ENCODE assay signal across 25 cellular contexts in genomic region chr20:4891364-4891763, GRCh38.
DNase-seq lines count a peak whose midpoint lies in the region; ATAC-seq, FAIRE-seq and TF ChIP-seq lines count a peak whose summit lies in the region.
"Had no signal": no experiment of that assay in that cellular context is flagged by ENCODE, and none has a peak within 500 bp of the region (broad histone marks: within the 10 kb centered on the region; RNA-seq: fewer than 3 reads in every experiment).

No MANE protein-coding gene starts in this region.

- H3K4me1 ChIP-seq in HEK293 (ENCODE audit: control insufficient read depth, insufficient read depth, low read length) (no peaks in the 10 kb centered on the region), H1 (replicated peaks in 1 of 4; ENCODE audit: control insufficient read depth in 3 of 4, insufficient read depth in 4 of 4, low read length in 3 of 4) (peaks cover 0 to 6% (median 5%) of the 10 kb centered on the region in 4 experiments; a peak in 5 of 7 replicates)
- H3K4me1 ChIP-seq: Caco-2 had no signal

- no peak overlapping the region for H3K14ac ChIP-seq in H1 (ENCODE audit: insufficient read length)

- no peak for ATAC-seq in activated T-cell treated with anti-CD3 and anti-CD28 coated beads, Interleukin-2, amount 50 U/mL, for 72 hours (replicated peaks in 1 of 2)
- ATAC-seq: CD8-positive, alpha-beta T cell; HCT116 had no signal

- no peak overlapping the region for H3K9ac ChIP-seq in H1 (replicated peaks in 1 of 4; ENCODE audit: extremely low read depth in 1 of 4, low read depth in 3 of 4, low read length in 3 of 4)
- H3K9ac ChIP-seq: BLaER1, GM23248 had no signal

- H3K36me3 ChIP-seq in HEK293 (ENCODE audit: control insufficient read depth in 2 of 2, insufficient read depth in 1 of 2, low read length in 2 of 2): peaks cover 12 to 61% of the 10 kb centered on the region in 2 experiments; a peak in 2 of 3 replicates
- no peaks in the 10 kb centered on the region; a peak in 1 of 8 replicates for H3K36me3 ChIP-seq in H1 (ENCODE audit: control insufficient read depth in 2 of 4, insufficient read depth in 4 of 4, low read length in 3 of 4)

- no peaks in the 10 kb centered on the region; the same call in 1 of the 2 replicates for H3K23me2 ChIP-seq in H1 (ENCODE audit: low read depth, low read length)

- no peak overlapping the region for H3K56ac ChIP-seq in H1 (replicated peaks; ENCODE audit: insufficient read length, low read depth, low read length)

- H2BK15ac ChIP-seq in H1 (ENCODE audit: low read length): no peak overlapping the region

- H3K79me2 ChIP-seq in H1 (ENCODE audit: control insufficient read depth in 1 of 2, insufficient read depth in 2 of 2, low read length in 2 of 2): no peaks in the 10 kb centered on the region

- H3K23ac ChIP-seq in H1 (ENCODE audit: insufficient read length): no peak overlapping the region

- POLR2A ChIA-PET in HEK293 (lab: Yijun Ruan, JAX): no interaction called here
- POLR2A ChIA-PET in H1 (lab: Charles Lee; ENCODE audit: partially characterized antibody): no interaction called here

- 0 out of 2 replicates have a peak overlapping the region, but pooled peaks have one; percentile 8 for H2AK5ac ChIP-seq in H1 (ENCODE audit: low read depth, low read length)

- H3K27me3 ChIP-seq in H1 (replicated peaks in 1 of 4; ENCODE audit: control insufficient read depth in 3 of 4, extremely low read depth in 1 of 4, insufficient read depth in 3 of 4, low read length in 3 of 4): no peaks in the 10 kb centered on the region
- H3K27me3 ChIP-seq: BLaER1 had no signal

- peak overlapping the region in 2 of 3 experiments; percentile 60 to 82 for H3K27ac Mint-ChIP-seq in nephron
- no peak overlapping the region for H3K27ac Mint-ChIP-seq in activated T-cell treated with anti-CD3 and anti-CD28 coated beads, Interleukin-2, amount 50 U/mL, for 72 hours
- H3K27ac Mint-ChIP-seq: B cell; CD8-positive, alpha-beta T cell; H9; HFFc6 had no signal

- H4K8ac ChIP-seq in H1 (ENCODE audit: extremely low read depth, insufficient read depth, low read length): no peak overlapping the region; the same call in 1 of the 2 replicates

- H3K27me3 Mint-ChIP-seq in nephron (ENCODE audit: low read depth): no peaks in the 10 kb centered on the region
- H3K27me3 Mint-ChIP-seq in activated T-cell treated with anti-CD3 and anti-CD28 coated beads, Interleukin-2, amount 50 U/mL, for 72 hours (ENCODE audit: low read depth): no peaks in the 10 kb centered on the region
- H3K27me3 Mint-ChIP-seq: B cell; CD4-positive, CD25-positive, alpha-beta regulatory T cell had no signal

- H3K4me1 Mint-ChIP-seq in nephron: peaks cover 5% of the 10 kb centered on the region
- peaks cover under 1% of the 10 kb centered on the region for H3K4me1 Mint-ChIP-seq in activated T-cell treated with anti-CD3 and anti-CD28 coated beads, Interleukin-2, amount 50 U/mL, for 72 hours (ENCODE audit: low read depth)

- peaks cover 16% of the 10 kb centered on the region for H3K36me3 Mint-ChIP-seq in nephron (ENCODE audit: low read depth)
- peaks cover 0 to 2% of the 10 kb centered on the region in 2 donors for H3K36me3 Mint-ChIP-seq in activated T-cell treated with anti-CD3 and anti-CD28 coated beads, Interleukin-2, amount 50 U/mL, for 72 hours (ENCODE audit: insufficient read depth in 2 of 2)

- H3K4me2 ChIP-seq in H1 (ENCODE audit: insufficient read depth in 1 of 2, low read depth in 2 of 2, low read length in 2 of 2): no peak overlapping the region
- H3K4me2 ChIP-seq: BLaER1 had no signal

- peaks cover 2% of the 10 kb centered on the region; the same call in 1 of the 2 replicates for H3K79me1 ChIP-seq in H1 (ENCODE audit: low read depth, low read length)

- no peaks in the 10 kb centered on the region for H3K9me3 Mint-ChIP-seq in nephron
- H3K9me3 Mint-ChIP-seq in activated T-cell treated with anti-CD3 and anti-CD28 coated beads, Interleukin-2, amount 50 U/mL, for 72 hours: no peaks in the 10 kb centered on the region
- H3K9me3 Mint-ChIP-seq: CD4-positive, CD25-positive, alpha-beta regulatory T cell; CD8-positive, alpha-beta T cell; H9; HFFc6 had no signal

- no peak overlapping the region for H3K18ac ChIP-seq in H1 (ENCODE audit: extremely low read depth, low read length)

- no peak overlapping the region for H3K4me3 Mint-ChIP-seq in nephron
- no peak overlapping the region for H3K4me3 Mint-ChIP-seq in activated T-cell treated with anti-CD3 and anti-CD28 coated beads, Interleukin-2, amount 50 U/mL, for 72 hours
- H3K4me3 Mint-ChIP-seq: B cell; CD4-positive, CD25-positive, alpha-beta regulatory T cell; CD8-positive, alpha-beta T cell; H9; HFFc6 had no signal

- H3K27ac ChIP-seq in HEK293 (ENCODE audit: extremely low read depth, low read depth, low read length): no peak overlapping the region
- H3K27ac ChIP-seq in H1 (ENCODE audit: low read depth, low read length): no peak overlapping the region
- H3K27ac ChIP-seq: 22Rv1, BLaER1, C4-2B, GM23248 had no signal

- WGBS in H1 (ENCODE audit: extremely low coverage in 1 of 2, insufficient coverage in 1 of 2, insufficient read length in 1 of 2, insufficient replicate concordance in 2 of 2, low coverage in 1 of 2, low lambda C conversion rate in 2 of 2, missing lambda C conversion rate in 1 of 2), 2 experiments: 86% methylated on average over 7 of the region's 7 CpGs; no CpG with 5 or more reads in 1 of the 2 experiments

- H2AFZ ChIP-seq in H1 (ENCODE audit: low read length): no peak overlapping the region
- H2AFZ ChIP-seq: GM23248 had no signal

- no peak overlapping the region for H2BK120ac ChIP-seq in H1 (replicated peaks; ENCODE audit: low read depth, low read length)

- TF ChIP-seq POLR2A in H1 (IDR thresholded peaks at IDR 0.05; ENCODE audit: control extremely low read depth in 1 of 2, low read depth in 2 of 2, low read length in 2 of 2): no peak

- FAIRE-seq in H1 (lab: Jason Lieb, UNC): no peak
- FAIRE-seq: A204.1, G401.6, GM12892, GM19239 had no signal

- peak; percentile 40 for DNase-seq in activated CD8-positive, alpha-beta memory T cell treated with anti-CD3 and anti-CD28 coated beads, Interleukin-2, amount 50 U/mL, for 48 hours
- DNase-seq in activated CD8-positive, alpha-beta memory T cell treated with anti-CD3 and anti-CD28 coated beads for 24 hours: no peak
- DNase-seq in H1 (ENCODE audit: low read depth in 1 of 2, low spot score in 2 of 2) (no peak), NCI-H524 (lab: John Stamatoyannopoulos, UW) (no peak), ecto neural progenitor cell (ENCODE audit: low spot score) (no peak)
- no peak for DNase-seq in activated T-cell treated with anti-CD3 and anti-CD28 coated beads, Interleukin-2, amount 50 U/mL, for 72 hours
- DNase-seq: Caco-2; CD4-positive, CD25-positive, alpha-beta regulatory T cell; CD8-positive, alpha-beta T cell; DMS153; DND-41; GM23248; H9; HFFc6 had no signal

- H4K91ac ChIP-seq in H1 (replicated peaks; ENCODE audit: insufficient read length, low read length): no peak overlapping the region

- no peak overlapping the region for H2BK5ac ChIP-seq in H1 (ENCODE audit: low read depth, low read length)

- TF ChIP-seq CTCF in HEK293 (tag by site-specific recombination; IDR thresholded peaks at IDR 0.05) (no peak), H1 (IDR thresholded peaks at IDR 0.05; ENCODE audit: control extremely low read depth in 1 of 3, insufficient read depth in 1 of 3, low read depth in 1 of 3, low read length in 3 of 3) (no peak), nephron (IDR thresholded peaks at IDR 0.05; ENCODE audit: unreplicated experiment in 3 of 3) (no peak)

- H2BK12ac ChIP-seq in H1 (ENCODE audit: low read depth, low read length): no peak overlapping the region

- CTCF ChIA-PET in HEK293 (lab: Yijun Ruan, JAX): no interaction called here
- CTCF ChIA-PET in H1 (lab: Charles Lee; ENCODE audit: partially characterized antibody): interaction anchor here (0.5 to 2.0 kb wide), 7 partner anchors 10 to 111 kb away, joined by 3 to 6 read pairs (median 4); no protein-coding TSS in a partner anchor

- TF ChIP-seq RAD21 in H1 (IDR thresholded peaks at IDR 0.05 in 1 of 2, conservative IDR thresholded peaks at IDR 0.05 in 1 of 2; ENCODE audit: low read depth in 2 of 2, low read length in 2 of 2): no peak

- H3K9me3 ChIP-seq in HEK293 (ENCODE audit: control insufficient read depth, insufficient read depth, low read depth, low read length): no peaks in the 10 kb centered on the region
- H3K9me3 ChIP-seq in H1 (ENCODE audit: insufficient read depth in 2 of 2, low read depth in 1 of 2, low read length in 1 of 2): no peaks in the 10 kb centered on the region
- H3K9me3 ChIP-seq: BLaER1, Caco-2 had no signal

- H3K4me3 ChIP-seq in HEK293 (ENCODE audit: low read depth, low read length) (no peak overlapping the region), H1 (ENCODE audit: extremely low read depth in 1 of 4, insufficient read depth in 2 of 4, low read depth in 3 of 4, low read length in 4 of 4) (no peak overlapping the region)
- H3K4me3 ChIP-seq: BLaER1, GM23248 had no signal

- H3K4ac ChIP-seq in H1 (replicated peaks; ENCODE audit: insufficient read length, low read depth, low read length): no peak overlapping the region

- no peak for TF ChIP-seq EP300 in H1 (IDR thresholded peaks at IDR 0.05; ENCODE audit: borderline replicate concordance in 1 of 2, low read depth in 2 of 2, low read length in 2 of 2)

- no peaks in the 10 kb centered on the region for H4K20me1 ChIP-seq in H1 (replicated peaks in 1 of 2; ENCODE audit: control insufficient read depth in 1 of 2, insufficient read depth in 2 of 2, low read length in 2 of 2)

- no peak overlapping the region for H4K5ac ChIP-seq in H1 (ENCODE audit: insufficient read length, low read depth, low read length)

- no peak overlapping the region for H2BK20ac ChIP-seq in H1 (ENCODE audit: low read length)

TF ChIP-seq in HEK293, 187 proteins besides CTCF, POLR2A, EP300 and RAD21 (continues in another document):
- TF ChIP-seq SETDB1 (IDR thresholded peaks at IDR 0.05; ENCODE audit: insufficient read length, low read length): no peak
- TF ChIP-seq GLI2 (tag by site-specific recombination; IDR thresholded peaks at IDR 0.05; ENCODE audit: borderline replicate concordance, low read depth): no peak

TF ChIP-seq in H1, 55 proteins besides CTCF, POLR2A, EP300 and RAD21:
- TF ChIP-seq E2F6 (IDR thresholded peaks at IDR 0.05) (no peak), CREB1 (IDR thresholded peaks at IDR 0.05) (no peak), SP4 (IDR thresholded peaks at IDR 0.05; ENCODE audit: low read length) (no peak), TAF7 (optimal IDR thresholded peaks at IDR 0.05; ENCODE audit: borderline replicate concordance, low read depth, low read length) (no peak), TCF12 (IDR thresholded peaks at IDR 0.05; ENCODE audit: low read depth, low read length) (no peak)
